ENCODE assay signal across 19 cellular contexts in genomic region chr19:7627166-7627565, GRCh38. TPM values are rescaled to one million over a fixed set of nuclear protein-coding genes. Genes with fewer than 3 reads are reported as not detected.
A peak's percentile ranks its signal among the peaks of the same experiment; 100 is the strongest.
DNase-seq lines count a peak whose midpoint lies in the region; ATAC-seq and TF ChIP-seq lines count a peak whose summit lies in the region.
"Had no signal": no experiment of that assay in that cellular context is flagged by ENCODE, and none has a peak within 500 bp of the region (broad histone marks: within the 10 kb centered on the region; RNA-seq: fewer than 3 reads in every experiment).

No MANE protein-coding gene starts in this region.

- ATAC-seq in activated naive CD4-positive, alpha-beta T cell treated with anti-CD3 and anti-CD28 coated beads, Interleukin-2, amount 50 U/mL, for 72 hours, result no peak
- no peak for ATAC-seq in memory B cell (ENCODE audit: low read depth)
- ATAC-seq: CD8-positive, alpha-beta T cell; GM23338; PC-3 had no signal

- H2AK5ac ChIP-seq in H9 (ENCODE audit: insufficient read length, low read length) (no peak overlapping the region), trophoblast cell (ENCODE audit: low read length) (no peak overlapping the region)

- TF ChIP-seq CTCF in H9 (conservative IDR thresholded peaks at IDR 0.05), result no peak
- TF ChIP-seq CTCF in progenitor cell of endocrine pancreas (IDR thresholded peaks at IDR 0.05; ENCODE audit: unreplicated experiment), result no peak

- H2BK15ac ChIP-seq in H9 (ENCODE audit: low read depth, low read length), result no peak overlapping the region

- H3K14ac ChIP-seq in H9 (ENCODE audit: insufficient read depth, low read length) (no peak overlapping the region), trophoblast cell (ENCODE audit: low read length) (no peak overlapping the region)

- peaks cover 56 to 57% of the 10 kb centered on the region in 2 experiments for H3K36me3 ChIP-seq in trophoblast cell (ENCODE audit: control insufficient read depth in 1 of 2, insufficient read depth in 2 of 2, low read length in 2 of 2)

- H3K18ac ChIP-seq in H9 (ENCODE audit: insufficient read length, low read depth, low read length) (no peak overlapping the region), trophoblast cell (ENCODE audit: low read length) (no peak overlapping the region)

- peak overlapping the region; percentile 38 for H3K4me3 Mint-ChIP-seq in activated naive CD4-positive, alpha-beta T cell treated with anti-CD3 and anti-CD28 coated beads for 36 hours
- H3K4me3 Mint-ChIP-seq in H9 (peak overlapping the region; percentile 25 to 57; a peak in 4 of 5 replicates), memory B cell (no peak overlapping the region), progenitor cell of endocrine pancreas (ENCODE audit: low read depth) (no peak overlapping the region)

- H2AFZ ChIP-seq in H9 (ENCODE audit: low read length) (no peak overlapping the region), trophoblast cell (ENCODE audit: insufficient read depth, low read length, poor library complexity) (no peak overlapping the region)
- H2AFZ ChIP-seq: GM23338 had no signal

- H3K4me1 Mint-ChIP-seq in activated naive CD4-positive, alpha-beta T cell treated with anti-CD3 and anti-CD28 coated beads for 36 hours (ENCODE audit: low read depth), result peaks cover 40% of the 10 kb centered on the region
- H3K4me1 Mint-ChIP-seq in H9, result peaks cover 15 to 26% of the 10 kb centered on the region in 2 experiments
- H3K4me1 Mint-ChIP-seq in memory B cell, result peaks cover 27% of the 10 kb centered on the region
- peaks cover 26% of the 10 kb centered on the region for H3K4me1 Mint-ChIP-seq in progenitor cell of endocrine pancreas (ENCODE audit: low read depth)

- H3K27me3 Mint-ChIP-seq in activated naive CD4-positive, alpha-beta T cell treated with anti-CD3 and anti-CD28 coated beads for 36 hours (ENCODE audit: low read depth), result no peaks in the 10 kb centered on the region
- H3K27me3 Mint-ChIP-seq in H9 (ENCODE audit: low read depth), result no peaks in the 10 kb centered on the region; the same call in 1 of the 2 replicates
- no peaks in the 10 kb centered on the region for H3K27me3 Mint-ChIP-seq in memory B cell
- H3K27me3 Mint-ChIP-seq in progenitor cell of endocrine pancreas, result no peaks in the 10 kb centered on the region

- no peak overlapping the region for H2BK20ac ChIP-seq in H9 (ENCODE audit: low read depth, low read length, poor library complexity, severe bottlenecking)

- no peaks in the 10 kb centered on the region for H3K9me3 Mint-ChIP-seq in activated naive CD4-positive, alpha-beta T cell treated with anti-CD3 and anti-CD28 coated beads for 36 hours
- H3K9me3 Mint-ChIP-seq in activated naive CD4-positive, alpha-beta T cell treated with anti-CD3 and anti-CD28 coated beads, Interleukin-2, amount 50 U/mL, for 72 hours, result no peaks in the 10 kb centered on the region
- H3K9me3 Mint-ChIP-seq in H9, result no peaks in the 10 kb centered on the region; a peak in 2 of 5 replicates
- H3K9me3 Mint-ChIP-seq in memory B cell, result no peaks in the 10 kb centered on the region
- H3K9me3 Mint-ChIP-seq in progenitor cell of endocrine pancreas (ENCODE audit: low read depth), result no peaks in the 10 kb centered on the region
- H3K9me3 Mint-ChIP-seq: CD8-positive, alpha-beta T cell; GM23338 had no signal

- H2BK12ac ChIP-seq in H9 (ENCODE audit: insufficient read length, low read depth, low read length) (no peak overlapping the region), trophoblast cell (ENCODE audit: low read length) (no peak overlapping the region)

- H3K36me3 Mint-ChIP-seq in activated naive CD4-positive, alpha-beta T cell treated with anti-CD3 and anti-CD28 coated beads for 36 hours (ENCODE audit: low read depth), result peaks cover 18% of the 10 kb centered on the region
- H3K36me3 Mint-ChIP-seq in activated naive CD4-positive, alpha-beta T cell treated with anti-CD3 and anti-CD28 coated beads, Interleukin-2, amount 50 U/mL, for 72 hours, result peaks cover 19 to 26% of the 10 kb centered on the region in 2 donors
- H3K36me3 Mint-ChIP-seq in H9 (ENCODE audit: insufficient read depth in 1 of 3, low read depth in 3 of 3) (peaks cover 15 to 38% (median 26%) of the 10 kb centered on the region in 3 experiments; a peak in 6 of 7 replicates), memory B cell (peaks cover 21% of the 10 kb centered on the region), progenitor cell of endocrine pancreas (ENCODE audit: insufficient read depth) (peaks cover 11% of the 10 kb centered on the region)

- H3K4ac ChIP-seq in H9 (ENCODE audit: low read depth, low read length) (no peak overlapping the region), trophoblast cell (ENCODE audit: low read depth, low read length) (peak overlapping the region; percentile 71)

- peaks cover 2% of the 10 kb centered on the region; the same call in 1 of the 2 replicates for H3K27me3 ChIP-seq in H9 (ENCODE audit: insufficient read depth, low read length)
- H3K27me3 ChIP-seq in trophoblast cell (ENCODE audit: insufficient read depth, low read length), result no peaks in the 10 kb centered on the region

- CTCF ChIA-PET in activated naive CD4-positive, alpha-beta T cell treated with anti-CD3 and anti-CD28 coated beads for 36 hours (lab: Charles Lee), result interaction anchor here (1.5 kb wide), 1 partner anchor 59 kb away, joined by 6 read pairs; no protein-coding TSS in a partner anchor

- H2BK120ac ChIP-seq in H9 (ENCODE audit: low read depth, low read length, poor library complexity, severe bottlenecking), result no peak overlapping the region
- H2BK120ac ChIP-seq in trophoblast cell (ENCODE audit: insufficient read depth, low read length, poor library complexity), result no peak overlapping the region

- no peak overlapping the region for H3K23ac ChIP-seq in H9 (ENCODE audit: insufficient read length, low read depth, low read length)
- H3K23ac ChIP-seq in trophoblast cell (ENCODE audit: low read length), result no peak overlapping the region

- H3K79me1 ChIP-seq in H9 (ENCODE audit: insufficient read depth, low read depth, low read length, poor library complexity, severe bottlenecking) (peaks cover 20% of the 10 kb centered on the region), trophoblast cell (ENCODE audit: low read length) (peaks cover 2% of the 10 kb centered on the region)

- H3K27ac ChIP-seq in H9 (ENCODE audit: insufficient read length, low read depth, low read length) (no peak overlapping the region), trophoblast cell (ENCODE audit: low read depth, low read length) (no peak overlapping the region)
- H3K27ac ChIP-seq: KMS-11 had no signal

- no peaks in the 10 kb centered on the region for H4K20me1 ChIP-seq in H9 (ENCODE audit: control insufficient read depth, insufficient read depth, insufficient read length)

- no peak overlapping the region for H4K12ac ChIP-seq in trophoblast cell (ENCODE audit: low read depth, low read length)

- H3K4me3 ChIP-seq in trophoblast cell (ENCODE audit: low read depth, low read length), result no peak overlapping the region
- H3K4me3 ChIP-seq: GM23338 had no signal

- H3K23me2 ChIP-seq in H9 (ENCODE audit: insufficient read length, low read depth, low read length, poor library complexity, severe bottlenecking), result peaks cover 14% of the 10 kb centered on the region

- H3K4me2 ChIP-seq in H9 (ENCODE audit: insufficient read depth, insufficient read length, low read length) (no peak overlapping the region), trophoblast cell (ENCODE audit: low read length) (no peak overlapping the region)
- H3K4me2 ChIP-seq: GM23338, KMS-11 had no signal

- H3K79me2 ChIP-seq in H9 (ENCODE audit: insufficient read depth, low read length) (peaks cover 28% of the 10 kb centered on the region; the same call in 1 of the 2 replicates), trophoblast cell (ENCODE audit: control insufficient read depth, insufficient read depth, low read length, poor library complexity) (peaks cover 21% of the 10 kb centered on the region)

- H3K9ac ChIP-seq in H9 (ENCODE audit: extremely low read depth, insufficient read length, low read length) (no peak overlapping the region), trophoblast cell (ENCODE audit: low read length) (no peak overlapping the region)
- H3K9ac ChIP-seq: KMS-11 had no signal

- intact Hi-C loops in activated naive CD4-positive, alpha-beta T cell treated with anti-CD3 and anti-CD28 coated beads for 36 hours (cut with micrococcal nuclease), result no loop called here

- no peak overlapping the region for H3K56ac ChIP-seq in H9 (ENCODE audit: insufficient read length, low read depth, low read length)

- no peak overlapping the region for H3K27ac Mint-ChIP-seq in activated naive CD4-positive, alpha-beta T cell treated with anti-CD3 and anti-CD28 coated beads for 36 hours
- no peak overlapping the region for H3K27ac Mint-ChIP-seq in activated naive CD4-positive, alpha-beta T cell treated with anti-CD3 and anti-CD28 coated beads, Interleukin-2, amount 50 U/mL, for 72 hours
- H3K27ac Mint-ChIP-seq in H9, result no peak overlapping the region
- H3K27ac Mint-ChIP-seq in memory B cell, result peak overlapping the region; percentile 6
- no peak overlapping the region for H3K27ac Mint-ChIP-seq in progenitor cell of endocrine pancreas
- H3K27ac Mint-ChIP-seq: CD8-positive, alpha-beta T cell; GM23338 had no signal

- H2BK5ac ChIP-seq in H9 (ENCODE audit: insufficient read length, low read length), result no peak overlapping the region
- no peak overlapping the region for H2BK5ac ChIP-seq in trophoblast cell (ENCODE audit: low read depth, low read length, poor library complexity)

- no peak overlapping the region for H4K5ac ChIP-seq in H9 (ENCODE audit: insufficient read length, low read depth, low read length)

- H3T11ph ChIP-seq in H9 (ENCODE audit: low read length), result no peak overlapping the region

- H3K4me1 ChIP-seq in H9 (ENCODE audit: insufficient read depth, low read length), result no peaks in the 10 kb centered on the region
- H3K4me1 ChIP-seq in trophoblast cell (ENCODE audit: control insufficient read depth in 1 of 2, insufficient read depth in 2 of 2, low read length in 2 of 2), result peaks cover 11% of the 10 kb centered on the region in 2 experiments

- no peak for DNase-seq in activated naive CD4-positive, alpha-beta T cell treated with anti-CD3 and anti-CD28 coated beads for 36 hours
- DNase-seq in activated naive CD4-positive, alpha-beta T cell treated with anti-CD3 and anti-CD28 coated beads, Interleukin-2, amount 50 U/mL, for 72 hours (ENCODE audit: low spot score in 2 of 2), result no peak
- no peak for DNase-seq in H9
- no peak for DNase-seq in memory B cell (ENCODE audit: low spot score in 2 of 2)
- no peak for DNase-seq in trophoblast cell
- no peak for DNase-seq in A172 (ENCODE audit: low spot score)
- DNase-seq in GM03348 (ENCODE audit: low spot score), result no peak
- DNase-seq in progenitor cell of endocrine pancreas (ENCODE audit: low spot score, unreplicated experiment), result no peak
- DNase-seq: CD8-positive, alpha-beta T cell; MM.1S; NCI-H1105; NCI-H1694 treated with DMSO at 0.1 percent for 48 hours; NCI-H446 treated with DMSO at 0.1 percent for 48 hours; NCI-H748 treated with DMSO at 0.1 percent for 48 hours; PC-3 had no signal

- H4K91ac ChIP-seq in H9 (ENCODE audit: insufficient read length, low read depth, low read length) (no peak overlapping the region), trophoblast cell (ENCODE audit: low read depth, low read length) (no peak overlapping the region)

- H4K8ac ChIP-seq in H9 (replicated peaks; ENCODE audit: insufficient read length, low read depth, low read length) (no peak overlapping the region), trophoblast cell (ENCODE audit: low read depth, low read length) (no peak overlapping the region)

- no CpG with 5 or more reads among the region's 24 CpGs for WGBS in H9 (ENCODE audit: extremely low coverage, insufficient read length, low lambda C conversion rate)
- WGBS in trophoblast cell (ENCODE audit: extremely low coverage, insufficient coverage, insufficient read length), result no CpG with 5 or more reads among the region's 24 CpGs

- H3K9me3 ChIP-seq in H9 (ENCODE audit: control insufficient read depth, low read depth, low read length) (no peaks in the 10 kb centered on the region), trophoblast cell (ENCODE audit: insufficient read depth, low read depth, low read length) (peaks cover 2% of the 10 kb centered on the region)

RNA-seq across cellular contexts. Expression of gene XAB2, which starts 2.2 kb away (rescaled TPM):
- 10 to 100 TPM; 60.0 to 60.4 TPM for total RNA-seq in activated naive CD4-positive, alpha-beta T cell treated with anti-CD3 and anti-CD28 coated beads for 36 hours
- 10 to 100 TPM; 46.4 to 65.6 TPM for total RNA-seq in activated naive CD4-positive, alpha-beta T cell treated with anti-CD3 and anti-CD28 coated beads, Interleukin-2, amount 50 U/mL, for 72 hours
- 48.0 and 50.6 TPM in 2 replicates for total RNA-seq in H9 (2021)
- 27.0 and 27.2 TPM in 2 replicates for polyA plus RNA-seq in trophoblast cell (2013)
- total RNA-seq in A172 (2014; rRNA removed; shearing (Covaris generic)), result 40.0 and 43.2 TPM in 2 replicates
- 38.8 and 40.3 TPM in 2 replicates for total RNA-seq in progenitor cell of endocrine pancreas

RNA-seq across cellular contexts. Expression of gene PET100, which starts 2.4 kb away (rescaled TPM):
- 10 to 100 TPM; 93.9 to 96.5 TPM for total RNA-seq in activated naive CD4-positive, alpha-beta T cell treated with anti-CD3 and anti-CD28 coated beads for 36 hours
- total RNA-seq in activated naive CD4-positive, alpha-beta T cell treated with anti-CD3 and anti-CD28 coated beads, Interleukin-2, amount 50 U/mL, for 72 hours, result 100 to 1,000 TPM; 101 to 108 TPM
- total RNA-seq in H9 (2021), result 129 and 143 TPM in 2 replicates
- 433 and 469 TPM in 2 replicates for polyA plus RNA-seq in trophoblast cell (2013)
- 35.8 and 76.6 TPM in 2 replicates for total RNA-seq in A172 (2014; rRNA removed; shearing (Covaris generic))
- 150 and 184 TPM in 2 replicates for total RNA-seq in progenitor cell of endocrine pancreas

RNA-seq across cellular contexts. Expression of gene PCP2, which starts 6.4 kb away (rescaled TPM):
- under 1 TPM in 1 of 2 experiments, not detected in 1; 0.64 TPM for total RNA-seq in activated naive CD4-positive, alpha-beta T cell treated with anti-CD3 and anti-CD28 coated beads for 36 hours
- 1 to 10 TPM; 1.8 to 4.2 TPM for total RNA-seq in activated naive CD4-positive, alpha-beta T cell treated with anti-CD3 and anti-CD28 coated beads, Interleukin-2, amount 50 U/mL, for 72 hours
- total RNA-seq in H9 (2021) (not detected in 2 replicates), progenitor cell of endocrine pancreas (1.0 and 2.0 TPM in 2 replicates)
- polyA plus RNA-seq in trophoblast cell (2013), result 0.35 and 0.36 TPM in 2 replicates
- total RNA-seq in A172 (2014; rRNA removed; shearing (Covaris generic)), result not detected in 2 replicates
- total RNA-seq: A673, Daoy, GM23338, PC-3 had no signal
- polyA plus RNA-seq: GM23338 had no signal

RNA-seq across cellular contexts. Expression of gene STXBP2, which starts 9.7 kb away (rescaled TPM):
- 10 to 100 TPM; 88.4 to 92.4 TPM for total RNA-seq in activated naive CD4-positive, alpha-beta T cell treated with anti-CD3 and anti-CD28 coated beads for 36 hours
- 100 to 1,000 TPM; 103 to 111 TPM for total RNA-seq in activated naive CD4-positive, alpha-beta T cell treated with anti-CD3 and anti-CD28 coated beads, Interleukin-2, amount 50 U/mL, for 72 hours
- total RNA-seq in H9 (2021) (80.3 and 92.5 TPM in 2 replicates), progenitor cell of endocrine pancreas (141 and 143 TPM in 2 replicates)
- 49.4 and 49.6 TPM in 2 replicates for polyA plus RNA-seq in trophoblast cell (2013)
- total RNA-seq in A172 (2014; rRNA removed; shearing (Covaris generic)), result 0.12 and 0.84 TPM in 2 replicates

RNA-seq across cellular contexts. Expression of gene CAMSAP3, which starts 31.5 kb away (rescaled TPM):
- under 1 TPM; 0.24 to 0.30 TPM for total RNA-seq in activated naive CD4-positive, alpha-beta T cell treated with anti-CD3 and anti-CD28 coated beads for 36 hours
- total RNA-seq in activated naive CD4-positive, alpha-beta T cell treated with anti-CD3 and anti-CD28 coated beads, Interleukin-2, amount 50 U/mL, for 72 hours, result under 1 TPM; 0.07 to 0.80 TPM
- total RNA-seq in H9 (2021) (28.4 and 31.3 TPM in 2 replicates), progenitor cell of endocrine pancreas (103 and 115 TPM in 2 replicates)
- polyA plus RNA-seq in trophoblast cell (2013), result 15.1 and 16.3 TPM in 2 replicates
- total RNA-seq in A172 (2014; rRNA removed; shearing (Covaris generic)), result 1.5 and 2.6 TPM in 2 replicates

Comparison
In these comparisons a context has a peak if more than half of its experiments do, and no peak if none do; other contexts are left out.
1. H3K4me3 Mint-ChIP-seq: peak in activated naive CD4-positive, alpha-beta T cell treated with anti-CD3 and anti-CD28 coated beads for 36 hours (single experiment) and H9 (2 of 2); none in memory B cell (single experiment) and progenitor cell of endocrine pancreas (single experiment).